19 cellular contexts compared by ENCODE assay signal in genomic region chr2:201267278-201268030, GRCh38. TPM values are rescaled to one million over a fixed set of nuclear protein-coding genes. Genes with fewer than 3 reads are reported as not detected.
DNase-seq lines count a peak whose midpoint lies in the region; ATAC-seq lines count a peak whose summit lies in the region.
"Had no signal": no experiment of that assay in that cellular context is flagged by ENCODE, and none has a peak within 500 bp of the region (broad histone marks: within the 10 kb centered on the region; RNA-seq: fewer than 3 reads in every experiment).

No MANE protein-coding gene starts in this region.

- no peaks in the 10 kb centered on the region for H3K9me3 Mint-ChIP-seq in IgD-negative memory B cell
- no peaks in the 10 kb centered on the region for H3K9me3 Mint-ChIP-seq in central memory CD8-positive, alpha-beta T cell
- H3K9me3 Mint-ChIP-seq in stimulated activated effector memory CD8-positive, alpha-beta T cell treated with anti-CD3 and anti-CD28 coated beads, Interleukin-12 subunit alpha, Interleukin-12 subunit beta, amount 100 ng/mL, for 72 hours: no peaks in the 10 kb centered on the region

- peaks cover 2% of the 10 kb centered on the region for H3K36me3 Mint-ChIP-seq in IgD-negative memory B cell
- peaks cover 68% of the 10 kb centered on the region for H3K36me3 Mint-ChIP-seq in central memory CD8-positive, alpha-beta T cell (ENCODE audit: insufficient read depth)
- peaks cover 83% of the 10 kb centered on the region for H3K36me3 Mint-ChIP-seq in stimulated activated effector memory CD8-positive, alpha-beta T cell treated with anti-CD3 and anti-CD28 coated beads, Interleukin-12 subunit alpha, Interleukin-12 subunit beta, amount 100 ng/mL, for 72 hours

- H3K27me3 Mint-ChIP-seq in IgD-negative memory B cell: no peaks in the 10 kb centered on the region
- H3K27me3 Mint-ChIP-seq in central memory CD8-positive, alpha-beta T cell: no peaks in the 10 kb centered on the region

- peak; percentile 57 for ATAC-seq in central memory CD8-positive, alpha-beta T cell (replicated peaks; ENCODE audit: extremely low read depth, poor library complexity, severe bottlenecking)
- peak; percentile 71 for ATAC-seq in stimulated activated effector memory CD8-positive, alpha-beta T cell treated with anti-CD3 and anti-CD28 coated beads, Interleukin-12 subunit alpha, Interleukin-12 subunit beta, amount 100 ng/mL, for 72 hours
- ATAC-seq in HG02840 (IDR thresholded peaks at IDR 0.05; ENCODE audit: low FRiP score, unreplicated experiment): no peak
- ATAC-seq: lower lobe of right lung had no signal

- peak; percentile 65 for DNase-seq in activated effector memory CD4-positive, alpha-beta T cell treated with anti-CD3 and anti-CD28 coated beads, Interleukin-2, amount 50 U/mL, for 16 hours
- no peak for DNase-seq in activated effector memory CD4-positive, alpha-beta T cell treated with Interleukin-2 at 50 U/mL for 16 hours
- no peak for DNase-seq in central memory CD8-positive, alpha-beta T cell (ENCODE audit: low spot score in 2 of 2)
- no peak for DNase-seq in stimulated activated effector memory CD8-positive, alpha-beta T cell treated with anti-CD3 and anti-CD28 coated beads, Interleukin-12 subunit alpha, Interleukin-12 subunit beta, amount 100 ng/mL, for 72 hours (ENCODE audit: low spot score in 2 of 2)
- no peak for DNase-seq in NAMALWA (ENCODE audit: low spot score)
- DNase-seq: activated CD4-positive, alpha-beta T cell treated with anti-CD3 and anti-CD28 coated beads for 4 hours; activated gamma-delta T cell; anterior cingulate cortex; caudate nucleus; erythroblast; lower lobe of right lung; MV-4-11; NCI-H187; NCI-H774; retina; Right ventricle myocardium superior; testis had no signal

- H3K4me3 Mint-ChIP-seq in IgD-negative memory B cell: peak overlapping the region in 3 of 4 donors; percentile 45 to 67 (median 60)
- peak overlapping the region; percentile 93 for H3K4me3 Mint-ChIP-seq in central memory CD8-positive, alpha-beta T cell
- H3K4me3 Mint-ChIP-seq in stimulated activated effector memory CD8-positive, alpha-beta T cell treated with anti-CD3 and anti-CD28 coated beads, Interleukin-12 subunit alpha, Interleukin-12 subunit beta, amount 100 ng/mL, for 72 hours: peak overlapping the region; percentile 88

- peak overlapping the region; percentile 31 to 86 (median 84) for H3K27ac Mint-ChIP-seq in IgD-negative memory B cell
- H3K27ac Mint-ChIP-seq in central memory CD8-positive, alpha-beta T cell (ENCODE audit: low read depth): peak overlapping the region; percentile 86
- peak overlapping the region; percentile 69 for H3K27ac Mint-ChIP-seq in stimulated activated effector memory CD8-positive, alpha-beta T cell treated with anti-CD3 and anti-CD28 coated beads, Interleukin-12 subunit alpha, Interleukin-12 subunit beta, amount 100 ng/mL, for 72 hours

- H3K4me1 Mint-ChIP-seq in IgD-negative memory B cell: peaks cover 33 to 58% (median 41%) of the 10 kb centered on the region in 3 donors
- H3K4me1 Mint-ChIP-seq in central memory CD8-positive, alpha-beta T cell: peaks cover 83% of the 10 kb centered on the region
- peaks cover 73% of the 10 kb centered on the region for H3K4me1 Mint-ChIP-seq in stimulated activated effector memory CD8-positive, alpha-beta T cell treated with anti-CD3 and anti-CD28 coated beads, Interleukin-12 subunit alpha, Interleukin-12 subunit beta, amount 100 ng/mL, for 72 hours

RNA-seq across cellular contexts. Expression of gene CASP8, which starts 7.1 kb away (rescaled TPM):
- 56.1 TPM for polyA plus RNA-seq in IgD-negative memory B cell
